ENCODE assay signal across 11 cellular contexts in genomic region chr1:200406161-200406797, GRCh38. TPM values are rescaled to one million over a fixed set of nuclear protein-coding genes. Genes with fewer than 3 reads are reported as not detected.
DNase-seq lines count a peak whose midpoint lies in the region; ATAC-seq and TF ChIP-seq lines count a peak whose summit lies in the region.
"Had no signal": no experiment of that assay in that cellular context is flagged by ENCODE, and none has a peak within 500 bp of the region (broad histone marks: within the 10 kb centered on the region; RNA-seq: fewer than 3 reads in every experiment).

No MANE protein-coding gene starts in this region.

- no peak for ATAC-seq in GM23338
- ATAC-seq in right lobe of liver, result peak in 1 of 4 donors; percentile 1
- no peak for ATAC-seq in activated CD8-positive, alpha-beta memory T cell treated with anti-CD3 and anti-CD28 coated beads, Interleukin-2, amount 10 ng/mL, durations not matched to agents 7 days and 5 days

- no peak overlapping the region for H3K27ac Mint-ChIP-seq in GM23338
- no peak overlapping the region for H3K27ac Mint-ChIP-seq in activated naive CD8-positive, alpha-beta T cell treated with anti-CD3 and anti-CD28 coated beads for 36 hours
- H3K27ac Mint-ChIP-seq in activated CD8-positive, alpha-beta memory T cell treated with anti-CD3 and anti-CD28 coated beads, Interleukin-2, amount 10 ng/mL, durations not matched to agents 7 days and 5 days, result no peak overlapping the region

- H3K27ac ChIP-seq in GM23338 (ENCODE audit: low read depth) (peak overlapping the region; percentile 16; the same call in 1 of the 2 replicates), right lobe of liver (peak overlapping the region; percentile 19 to 94 (median 81))
- H3K27ac ChIP-seq: colonic mucosa had no signal

- POLR2A ChIA-PET in AG04449 (lab: Yijun Ruan, JAX), result no interaction called here

- peaks cover 84% of the 10 kb centered on the region for H3K79me2 ChIP-seq in GM23338 (replicated peaks; ENCODE audit: insufficient read depth)

- H3K4me3 ChIP-seq in AG04449 (ENCODE audit: low read depth, low read length), result peak overlapping the region; percentile 23
- peak overlapping the region; percentile 56 for H3K4me3 ChIP-seq in GM23338
- H3K4me3 ChIP-seq in right lobe of liver, result peak overlapping the region in 1 of 3 donors; percentile 20
- H3K4me3 ChIP-seq: colonic mucosa had no signal

- peaks cover 51% of the 10 kb centered on the region for H3K4me1 ChIP-seq in GM23338 (ENCODE audit: insufficient read depth)
- peaks cover 0 to 69% (median 14%) of the 10 kb centered on the region in 4 donors for H3K4me1 ChIP-seq in right lobe of liver

- no peak for TF ChIP-seq POLR2A in right lobe of liver (IDR thresholded peaks at IDR 0.05)

- H3K4me2 ChIP-seq in GM23338, result peak overlapping the region; percentile 80

- DNase-seq in AG04449 (ENCODE audit: low read depth, low spot score), result no peak
- DNase-seq in GM23338 (ENCODE audit: low spot score), result no peak
- no peak for DNase-seq in activated naive CD8-positive, alpha-beta T cell treated with anti-CD3 and anti-CD28 coated beads for 36 hours
- no peak for DNase-seq in right lobe of liver
- DNase-seq in NCI-H2081 (lab: John Stamatoyannopoulos, UW), result no peak
- DNase-seq in NCI-H187 (lab: John Stamatoyannopoulos, UW), result no peak
- no peak for DNase-seq in activated CD8-positive, alpha-beta memory T cell treated with anti-CD3 and anti-CD28 coated beads, Interleukin-2, amount 10 ng/mL, durations not matched to agents 7 days and 5 days
- no peak for DNase-seq in NOMO-1 (lab: John Stamatoyannopoulos, UW; ENCODE audit: unreplicated experiment in 2 of 2)
- DNase-seq: colonic mucosa; stimulated activated CD4-positive, alpha-beta T cell treated with anti-CD3 and anti-CD28 coated beads, Interleukin-4, amount 100 ng/mL, for 1 hour had no signal

- CTCF ChIA-PET in AG04449 (lab: Yijun Ruan, JAX), result interaction anchor here (1.4 kb wide), 1 partner anchor 82 kb away, joined by 4 read pairs; no protein-coding TSS in a partner anchor
- CTCF ChIA-PET in activated CD8-positive, alpha-beta memory T cell treated with anti-CD3 and anti-CD28 coated beads, Interleukin-2, amount 10 ng/mL, durations not matched to agents 7 days and 5 days (lab: Charles Lee), result no interaction called here

- peak overlapping the region; percentile 78 for H3K4me3 Mint-ChIP-seq in GM23338
- peak overlapping the region; percentile 40 for H3K4me3 Mint-ChIP-seq in activated naive CD8-positive, alpha-beta T cell treated with anti-CD3 and anti-CD28 coated beads for 36 hours
- no peak overlapping the region for H3K4me3 Mint-ChIP-seq in activated CD8-positive, alpha-beta memory T cell treated with anti-CD3 and anti-CD28 coated beads, Interleukin-2, amount 10 ng/mL, durations not matched to agents 7 days and 5 days

- WGBS in right lobe of liver (ENCODE audit: insufficient coverage, low coverage, low lambda C conversion rate, missing lambda C conversion rate), result 58% methylated on average over 8 of the region's 8 CpGs

- H3K4me1 Mint-ChIP-seq in GM23338, result peaks cover 68% of the 10 kb centered on the region
- peaks cover 56% of the 10 kb centered on the region for H3K4me1 Mint-ChIP-seq in activated naive CD8-positive, alpha-beta T cell treated with anti-CD3 and anti-CD28 coated beads for 36 hours
- peaks cover 46% of the 10 kb centered on the region for H3K4me1 Mint-ChIP-seq in activated CD8-positive, alpha-beta memory T cell treated with anti-CD3 and anti-CD28 coated beads, Interleukin-2, amount 10 ng/mL, durations not matched to agents 7 days and 5 days

- H3K27me3 Mint-ChIP-seq in GM23338 (ENCODE audit: insufficient read depth, low read depth, poor library complexity), result peaks cover 16% of the 10 kb centered on the region
- no peaks in the 10 kb centered on the region for H3K27me3 Mint-ChIP-seq in activated naive CD8-positive, alpha-beta T cell treated with anti-CD3 and anti-CD28 coated beads for 36 hours
- H3K27me3 Mint-ChIP-seq in activated CD8-positive, alpha-beta memory T cell treated with anti-CD3 and anti-CD28 coated beads, Interleukin-2, amount 10 ng/mL, durations not matched to agents 7 days and 5 days, result no peaks in the 10 kb centered on the region
- H3K27me3 Mint-ChIP-seq: IgD-negative memory B cell had no signal

- H3K27me3 ChIP-seq in GM23338 (ENCODE audit: insufficient read depth) (no peaks in the 10 kb centered on the region), right lobe of liver (no peaks in the 10 kb centered on the region)
- H3K27me3 ChIP-seq: colonic mucosa had no signal

- intact Hi-C loops in right lobe of liver (cut with DNase I), result no loop called here

- no peaks in the 10 kb centered on the region for H3F3A ChIP-seq in GM23338 (replicated peaks; ENCODE audit: low read depth)

- H3K9me2 ChIP-seq in GM23338 (ENCODE audit: insufficient read depth), result no peaks in the 10 kb centered on the region

- H3K9me3 Mint-ChIP-seq in GM23338, result peaks cover 13% of the 10 kb centered on the region; the same call in 2 of the 3 replicates
- peaks cover 4% of the 10 kb centered on the region for H3K9me3 Mint-ChIP-seq in activated naive CD8-positive, alpha-beta T cell treated with anti-CD3 and anti-CD28 coated beads for 36 hours
- H3K9me3 Mint-ChIP-seq in activated CD8-positive, alpha-beta memory T cell treated with anti-CD3 and anti-CD28 coated beads, Interleukin-2, amount 10 ng/mL, durations not matched to agents 7 days and 5 days (ENCODE audit: low read depth), result no peaks in the 10 kb centered on the region
- H3K9me3 Mint-ChIP-seq: IgD-negative memory B cell had no signal

- no peaks in the 10 kb centered on the region for H3K9me3 ChIP-seq in right lobe of liver
- H3K9me3 ChIP-seq: colonic mucosa had no signal

- H2AFZ ChIP-seq in GM23338, result no peak overlapping the region

- TF ChIP-seq CTCF in AG04449 (IDR thresholded peaks at IDR 0.05; ENCODE audit: insufficient read depth, low read length, missing control alignments) (no peak), GM23338 (conservative IDR thresholded peaks at IDR 0.05; ENCODE audit: low read depth in 2 of 2) (no peak), right lobe of liver (IDR thresholded peaks at IDR 0.05) (no peak)

- H4K20me1 ChIP-seq in GM23338 (replicated peaks; ENCODE audit: insufficient read depth), result peaks cover 48% of the 10 kb centered on the region

- H3K36me3 ChIP-seq in GM23338 (ENCODE audit: insufficient read depth), result peaks cover 41% of the 10 kb centered on the region
- peaks cover 0 to 4% (median 0%) of the 10 kb centered on the region in 4 donors for H3K36me3 ChIP-seq in right lobe of liver
- H3K36me3 ChIP-seq: colonic mucosa had no signal

- peaks cover 68% of the 10 kb centered on the region for H3K36me3 Mint-ChIP-seq in GM23338 (ENCODE audit: low read depth)
- peaks cover 59% of the 10 kb centered on the region for H3K36me3 Mint-ChIP-seq in activated naive CD8-positive, alpha-beta T cell treated with anti-CD3 and anti-CD28 coated beads for 36 hours
- H3K36me3 Mint-ChIP-seq in activated CD8-positive, alpha-beta memory T cell treated with anti-CD3 and anti-CD28 coated beads, Interleukin-2, amount 10 ng/mL, durations not matched to agents 7 days and 5 days, result peaks cover 45% of the 10 kb centered on the region

TF ChIP-seq in GM23338, 12 proteins besides CTCF, POLR2A, EP300 and RAD21:
- TF ChIP-seq CREB1 (CRISPR knock-in tag; IDR thresholded peaks at IDR 0.05; ENCODE audit: low read depth), result no peak
- TF ChIP-seq JUNB (IDR thresholded peaks at IDR 0.05; ENCODE audit: unreplicated experiment), result peak; percentile 44
- no peak for TF ChIP-seq ZNF114 (CRISPR knock-in tag; IDR thresholded peaks at IDR 0.05)

RNA-seq across cellular contexts. Expression of gene ZNF281, which starts 3.6 kb away (rescaled TPM):
- total RNA-seq in GM23338 (2014; rRNA removed; shearing (Covaris generic)), result 79.3 and 81.2 TPM in 2 replicates
- 51.5 and 62.1 TPM in 2 replicates for polyA plus RNA-seq in GM23338 (2016; fragmentation: Nextera tagmentation; extraction: Ambion mirVana)
- 10 to 100 TPM; 20.4 to 20.8 TPM for total RNA-seq in activated naive CD8-positive, alpha-beta T cell treated with anti-CD3 and anti-CD28 coated beads for 36 hours
- total RNA-seq in right lobe of liver, result 10 to 100 TPM; 12.6 to 15.2 (median 13.8) TPM
- 10 to 100 TPM; 11.9 to 20.6 TPM for total RNA-seq in activated CD8-positive, alpha-beta memory T cell treated with anti-CD3 and anti-CD28 coated beads, Interleukin-2, amount 10 ng/mL, durations not matched to agents 7 days and 5 days
